Comparison of ENCODE assay signal across 24 cellular contexts in the genomic region with DNA sequence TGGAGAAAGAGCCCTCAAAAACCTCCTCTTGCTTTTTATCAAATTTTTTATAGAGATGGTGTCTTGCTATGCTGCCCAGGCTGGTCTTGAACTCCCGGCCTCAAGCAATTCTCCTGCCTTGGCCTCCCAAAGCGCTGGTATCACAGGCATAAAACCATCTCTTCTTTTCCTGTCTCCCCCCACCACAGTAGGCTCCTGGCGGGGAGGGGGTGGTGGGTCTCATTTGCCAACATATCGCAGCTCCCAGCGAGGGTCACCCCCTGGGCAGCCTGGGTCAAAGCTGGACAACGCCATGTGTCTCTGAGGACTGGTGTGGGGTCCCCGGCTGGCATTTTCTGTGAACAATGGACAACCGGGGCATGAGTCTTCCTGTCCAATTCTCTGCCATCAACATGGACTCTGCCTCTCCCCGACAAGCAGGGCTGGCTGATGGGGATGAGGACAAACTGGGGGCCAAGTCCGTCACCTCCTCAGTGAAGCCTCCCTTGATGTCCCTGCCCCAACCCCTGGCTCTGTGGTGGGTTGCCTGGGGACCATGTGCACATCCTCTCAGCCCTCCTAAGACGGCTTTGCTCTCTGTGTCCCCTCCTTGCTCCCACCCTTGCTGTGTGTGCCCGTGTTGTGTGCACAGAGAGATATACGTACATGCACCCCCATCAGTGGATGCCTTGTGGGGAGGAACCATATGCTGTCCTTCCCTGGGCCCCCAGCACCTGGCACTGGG.
DNase-seq lines count a peak whose midpoint lies in the region; ATAC-seq and TF ChIP-seq lines count a peak whose summit lies in the region.
"Had no signal": no experiment of that assay in that cellular context is flagged by ENCODE, and none has a peak within 500 bp of the region (broad histone marks: within the 10 kb centered on the region; RNA-seq: fewer than 3 reads in every experiment).

No MANE protein-coding gene starts in this region.

- H3K4me3 ChIP-seq in coronary artery = no peak overlapping the region
- H3K4me3 ChIP-seq: A549, esophagus squamous epithelium, gastrocnemius medialis, PC-9, SJCRH30, upper lobe of left lung had no signal

- ATAC-seq in activated T-cell treated with anti-CD3 and anti-CD28 coated beads, Interleukin-2, amount 50 U/mL, for 72 hours (replicated peaks in 1 of 2) = no peak
- ATAC-seq in sciatic nerve = no peak
- no peak for ATAC-seq in GM18907 (IDR thresholded peaks at IDR 0.05; ENCODE audit: unreplicated experiment)
- ATAC-seq: A549, gastrocnemius medialis had no signal

- no peak for DNase-seq in activated T-cell treated with anti-CD3 and anti-CD28 coated beads, Interleukin-2, amount 50 U/mL, for 72 hours
- no peak for DNase-seq in activated T-cell treated with anti-CD3 and anti-CD28 coated beads, Interleukin-2, amount 50 U/mL, for 1 hour
- peak; percentile 40 for DNase-seq in coronary artery (ENCODE audit: low spot score)
- peak; percentile 31 for DNase-seq in sciatic nerve (ENCODE audit: low spot score)
- no peak for DNase-seq in NCI-H526 treated with DMSO at 0.1 percent for 48 hours (lab: John Stamatoyannopoulos, UW)
- no peak for DNase-seq in NK-92 (lab: John Stamatoyannopoulos, UW; ENCODE audit: unreplicated experiment)
- DNase-seq: activated CD4-positive, alpha-beta T cell treated with anti-CD3 and anti-CD28 coated beads, Interleukin-2, amount 10 ng/mL, durations not matched to agents 7 days and 5 days; activated CD8-positive, alpha-beta memory T cell treated with anti-CD3 and anti-CD28 coated beads, Interleukin-2, amount 50 U/mL, for 4 hours; activated naive CD4-positive, alpha-beta T cell treated with anti-CD3 and anti-CD28 coated beads for 36 hours; DND-41; effector memory CD4-positive, alpha-beta T cell; esophagus squamous epithelium; gastrocnemius medialis; hypothalamus; NCI-H1092 treated with DMSO at 0.1 percent for 48 hours; NCI-H2081; occipital lobe; PC-9; SJCRH30 had no signal

- H3K27me3 Mint-ChIP-seq in activated T-cell treated with anti-CD3 and anti-CD28 coated beads, Interleukin-2, amount 50 U/mL, for 72 hours (ENCODE audit: low read depth) = no peaks in the 10 kb centered on the region
- H3K27me3 Mint-ChIP-seq: activated CD4-positive, alpha-beta T cell treated with anti-CD3 and anti-CD28 coated beads, Interleukin-2, amount 10 ng/mL, durations not matched to agents 7 days and 5 days; B cell had no signal

- no peak overlapping the region for H3K4me3 Mint-ChIP-seq in activated T-cell treated with anti-CD3 and anti-CD28 coated beads, Interleukin-2, amount 50 U/mL, for 72 hours
- H3K4me3 Mint-ChIP-seq: activated CD4-positive, alpha-beta T cell treated with anti-CD3 and anti-CD28 coated beads, Interleukin-2, amount 10 ng/mL, durations not matched to agents 7 days and 5 days; activated naive CD4-positive, alpha-beta T cell treated with anti-CD3 and anti-CD28 coated beads for 36 hours; B cell had no signal

- H3K27ac Mint-ChIP-seq in activated T-cell treated with anti-CD3 and anti-CD28 coated beads, Interleukin-2, amount 50 U/mL, for 72 hours = peak overlapping the region; percentile 38
- H3K27ac Mint-ChIP-seq: activated CD4-positive, alpha-beta T cell treated with anti-CD3 and anti-CD28 coated beads, Interleukin-2, amount 10 ng/mL, durations not matched to agents 7 days and 5 days; B cell had no signal

- intact Hi-C loops in sciatic nerve (cut with DNase I) = no loop called here

- TF ChIP-seq CTCF in coronary artery (IDR thresholded peaks at IDR 0.05) = no peak

- H3K36me3 Mint-ChIP-seq in activated T-cell treated with anti-CD3 and anti-CD28 coated beads, Interleukin-2, amount 50 U/mL, for 72 hours (ENCODE audit: insufficient read depth in 2 of 2) = peaks cover 11 to 19% of the 10 kb centered on the region in 2 donors

- peaks cover 16% of the 10 kb centered on the region for H3K4me1 Mint-ChIP-seq in activated T-cell treated with anti-CD3 and anti-CD28 coated beads, Interleukin-2, amount 50 U/mL, for 72 hours (ENCODE audit: low read depth)
- H3K4me1 Mint-ChIP-seq: B cell had no signal

- no peak overlapping the region for H3K27ac ChIP-seq in coronary artery
- H3K27ac ChIP-seq: A549, esophagus squamous epithelium, gastrocnemius medialis, PC-9, SJCRH30, upper lobe of left lung had no signal

- TF ChIP-seq POLR2A in GM19193 (IDR thresholded peaks at IDR 0.05; ENCODE audit: extremely low read depth, insufficient read depth, insufficient read length) = peak; percentile 20

- H3K9me3 Mint-ChIP-seq in activated T-cell treated with anti-CD3 and anti-CD28 coated beads, Interleukin-2, amount 50 U/mL, for 72 hours = no peaks in the 10 kb centered on the region
- H3K9me3 Mint-ChIP-seq: activated CD4-positive, alpha-beta T cell treated with anti-CD3 and anti-CD28 coated beads, Interleukin-2, amount 10 ng/mL, durations not matched to agents 7 days and 5 days; activated naive CD4-positive, alpha-beta T cell treated with anti-CD3 and anti-CD28 coated beads for 36 hours had no signal

Comparison
In these comparisons a context has a peak if more than half of its experiments do, and no peak if none do; other contexts are left out.
1. DNase-seq: peak in coronary artery (single experiment) and sciatic nerve (single experiment); none in activated T-cell treated with anti-CD3 and anti-CD28 coated beads, Interleukin-2, amount 50 U/mL, for 72 hours (0 of 2), activated T-cell treated with anti-CD3 and anti-CD28 coated beads, Interleukin-2, amount 50 U/mL, for 1 hour (single experiment), NCI-H526 treated with DMSO at 0.1 percent for 48 hours (single experiment) and NK-92 (single experiment).